In the genomic region with DNA sequence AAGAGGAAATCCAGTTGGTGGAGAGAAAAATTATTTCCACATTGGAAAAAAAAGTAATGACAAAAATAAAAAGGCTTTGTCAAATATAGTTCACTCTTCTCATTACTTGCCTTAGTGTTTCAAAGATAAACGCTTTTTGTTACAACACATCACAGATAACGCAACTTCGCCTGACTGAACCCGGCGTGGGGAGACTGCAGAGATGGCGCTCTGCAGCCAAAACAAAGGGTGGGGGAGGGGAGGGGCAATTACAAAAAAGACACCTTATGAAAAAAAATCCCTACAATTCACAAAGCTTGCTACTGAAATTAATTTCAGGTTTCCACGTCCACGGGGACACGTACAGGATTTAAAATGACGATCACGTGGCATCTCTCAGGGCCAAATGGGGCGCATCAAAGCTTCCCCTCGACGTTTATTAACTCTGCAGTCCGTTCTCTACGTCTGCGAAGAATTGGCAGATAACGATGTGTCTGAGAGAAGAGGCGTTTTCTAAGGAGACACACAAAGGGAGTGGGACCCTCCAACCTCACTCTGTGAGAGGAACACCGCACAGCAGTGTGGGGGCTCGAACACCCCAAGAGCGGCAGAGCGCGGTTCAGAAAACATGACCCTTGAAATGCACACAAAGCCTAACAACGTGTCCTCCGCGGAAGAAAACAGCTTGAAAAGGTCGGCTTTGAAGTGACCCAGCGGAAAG, we compare ENCODE assay signal across 8 cellular contexts. TPM values are rescaled to one million over a fixed set of nuclear protein-coding genes. Genes with fewer than 3 reads are reported as not detected.
A peak's percentile ranks its signal among the peaks of the same experiment; 100 is the strongest.
DNase-seq lines count a peak whose midpoint lies in the region; ATAC-seq, FAIRE-seq and TF ChIP-seq lines count a peak whose summit lies in the region.

No MANE protein-coding gene starts in this region.

- intact Hi-C loops in endothelial cell of umbilical vein (cut with micrococcal nuclease) (loop anchor here (5.0 to 10.0 kb wide), 4 partner anchors 128 to 283 kb away; no protein-coding TSS in a partner anchor), ovary (cut with DNase I) (loop anchor here in 1 of 4 donors (5.0 kb wide), 1 partner anchor 338 kb away; no protein-coding TSS in a partner anchor)

- 3 to 5% (median 5%) methylated on average over 29 of the region's 29 CpGs for WGBS in ovary, 3 donors

- H3K27me3 ChIP-seq in NT2/D1 (ENCODE audit: insufficient read depth, insufficient read length) (no peaks in the 10 kb centered on the region), endothelial cell of umbilical vein (ENCODE audit: control insufficient read depth in 2 of 2, insufficient read depth in 2 of 2, low read length in 2 of 2) (no peaks in the 10 kb centered on the region), ovary (peaks cover 3% of the 10 kb centered on the region)

- dilution Hi-C loops in endothelial cell of umbilical vein (cut with MboI; ENCODE audit: extremely low pct_ligation_motif_present, low sequenced_read_pairs) = no loop called here

- H3K9ac ChIP-seq in NT2/D1 (ENCODE audit: insufficient read length, low read depth) = peak overlapping the region; percentile 87
- H3K9ac ChIP-seq in endothelial cell of umbilical vein (replicated peaks; ENCODE audit: extremely low read depth, insufficient read depth, low read length) = peak overlapping the region; percentile 87

- DNase-seq in COLO829 (ENCODE audit: low spot score) = peak; percentile 20
- no peak for DNase-seq in NT2/D1 (ENCODE audit: low read depth, low spot score)
- no peak for DNase-seq in endothelial cell of umbilical vein (ENCODE audit: low read depth, low spot score)
- DNase-seq in ovary = peak in 3 of 5 donors; percentile 24 to 46 (median 43)
- DNase-seq in NCI-H446 (lab: John Stamatoyannopoulos, UW) = no peak
- DNase-seq in NCI-H1694 treated with DMSO at 0.1 percent for 48 hours (lab: John Stamatoyannopoulos, UW) = no peak
- no peak for DNase-seq in activated CD8-positive, alpha-beta memory T cell treated with anti-CD3 and anti-CD28 coated beads for 24 hours

- H3K9me3 ChIP-seq in NT2/D1 (ENCODE audit: insufficient read depth, low read length) (no peaks in the 10 kb centered on the region), endothelial cell of umbilical vein (replicated peaks; ENCODE audit: control insufficient read depth, insufficient read depth, low read length) (no peaks in the 10 kb centered on the region), ovary (no peaks in the 10 kb centered on the region)

- POLR2A ChIA-PET in endothelial cell of umbilical vein (lab: Charles Lee) = no interaction called here

- peaks cover 16% of the 10 kb centered on the region for H4K20me1 ChIP-seq in endothelial cell of umbilical vein (replicated peaks; ENCODE audit: control insufficient read depth, extremely low read depth, insufficient read depth, low read length)

- ATAC-seq in HG03280 (IDR thresholded peaks at IDR 0.05; ENCODE audit: unreplicated experiment) = no peak

- no peaks in the 10 kb centered on the region for H3K9me1 ChIP-seq in endothelial cell of umbilical vein (replicated peaks; ENCODE audit: control insufficient read depth, extremely low read depth, insufficient read depth, low read length)

- TF ChIP-seq CTCF in endothelial cell of umbilical vein (IDR thresholded peaks at IDR 0.05; ENCODE audit: extremely low read depth in 1 of 2, insufficient read depth in 1 of 2, low read depth in 1 of 2, low read length in 2 of 2) = no peak
- no peak for TF ChIP-seq CTCF in ovary (IDR thresholded peaks at IDR 0.05)

- peak overlapping the region; percentile 97 for H3K4me2 ChIP-seq in endothelial cell of umbilical vein (ENCODE audit: insufficient read depth, low read length)

- H3K36me3 ChIP-seq in NT2/D1 (ENCODE audit: insufficient read depth, insufficient read length, low read length) = peaks cover 3% of the 10 kb centered on the region
- H3K36me3 ChIP-seq in endothelial cell of umbilical vein (ENCODE audit: control insufficient read depth in 2 of 2, extremely low read depth in 1 of 2, insufficient read depth in 2 of 2, low read length in 2 of 2) = no peaks in the 10 kb centered on the region
- no peaks in the 10 kb centered on the region for H3K36me3 ChIP-seq in ovary

- peaks cover 25% of the 10 kb centered on the region for H3K79me2 ChIP-seq in endothelial cell of umbilical vein (ENCODE audit: control insufficient read depth, insufficient read depth, low read length)

- H3K4me3 ChIP-seq in NT2/D1 (ENCODE audit: insufficient read length, low read depth) (peak overlapping the region; percentile 87), endothelial cell of umbilical vein (replicated peaks in 1 of 3; ENCODE audit: insufficient read depth in 1 of 3, low read depth in 1 of 3, low read length in 3 of 3) (peak overlapping the region; percentile 92 to 98 (median 97)), ovary (peak overlapping the region; percentile 78)

- H3K4me1 ChIP-seq in NT2/D1 (ENCODE audit: insufficient read depth, insufficient read length) = no peaks in the 10 kb centered on the region
- peaks cover 28% of the 10 kb centered on the region for H3K4me1 ChIP-seq in endothelial cell of umbilical vein (ENCODE audit: control insufficient read depth, extremely low read depth, insufficient read depth, low read length)
- peaks cover 10% of the 10 kb centered on the region for H3K4me1 ChIP-seq in ovary (ENCODE audit: insufficient read depth)

- no TSS peak for BruUV-seq in endothelial cell of umbilical vein (replicated peaks; lab: Mats Ljungman, UMichigan)

- TF ChIP-seq POLR2A in endothelial cell of umbilical vein (IDR thresholded peaks at IDR 0.05; ENCODE audit: low read depth, low read length) (no peak), ovary (IDR thresholded peaks at IDR 0.05) (no peak)

- peak overlapping the region; percentile 100 for H2AFZ ChIP-seq in endothelial cell of umbilical vein (ENCODE audit: low read depth, low read length)

- H3K27ac ChIP-seq in endothelial cell of umbilical vein (ENCODE audit: insufficient read depth, low read depth, low read length) (no peak overlapping the region), ovary (no peak overlapping the region)

- TF ChIP-seq EP300 in ovary (IDR thresholded peaks at IDR 0.05) = no peak

- CTCF ChIA-PET in endothelial cell of umbilical vein (lab: Charles Lee) = no interaction called here

- FAIRE-seq in endothelial cell of umbilical vein (lab: Jason Lieb, UNC) = no peak

TF ChIP-seq in endothelial cell of umbilical vein, 7 proteins besides CTCF, POLR2A, EP300 and RAD21:
- TF ChIP-seq POLR2AphosphoS5 (IDR thresholded peaks at IDR 0.05; ENCODE audit: insufficient read depth, low read depth, low read length) (no peak), JUN (IDR thresholded peaks at IDR 0.05; ENCODE audit: borderline replicate concordance, insufficient read depth, insufficient read length, low read depth) (no peak), MYC (IDR thresholded peaks at IDR 0.05; ENCODE audit: low read depth, low read length) (no peak), FOS (IDR thresholded peaks at IDR 0.05; ENCODE audit: borderline replicate concordance, insufficient read depth, low read length) (no peak), GATA2 (IDR thresholded peaks at IDR 0.05; ENCODE audit: insufficient read depth, insufficient read length, low read depth, low read length) (no peak), EZH2 (IDR thresholded peaks at IDR 0.05; ENCODE audit: borderline replicate concordance, low read depth, low read length, severe bottlenecking) (no peak)
- TF ChIP-seq, protein P1, sequence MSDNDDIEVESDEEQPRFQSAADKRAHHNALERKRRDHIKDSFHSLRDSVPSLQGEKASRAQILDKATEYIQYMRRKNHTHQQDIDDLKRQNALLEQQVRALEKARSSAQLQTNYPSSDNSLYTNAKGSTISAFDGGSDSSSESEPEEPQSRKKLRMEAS (IDR thresholded peaks at IDR 0.05; ENCODE audit: insufficient read depth, insufficient read length) = no peak

RNA-seq across cellular contexts. Expression of a gene that starts 1.5 kb away (rescaled TPM):
- total RNA-seq in endothelial cell of umbilical vein (128 and 134 TPM in 2 replicates), ovary (100 to 1,000 TPM in 4 of 7 donors, 10 to 100 TPM in 3; 68.7 to 266 (median 107) TPM)
- polyA plus RNA-seq in endothelial cell of umbilical vein (28.0 and 31.0 TPM in 2 replicates), ovary (10 to 100 TPM; 24.4 to 50.6 TPM)
- polyA plus RNA-seq in endothelial cell of umbilical vein (2011; cell fraction: cytosol; rRNA removed) = 24.2 and 26.6 TPM in 2 replicates
- polyA plus RNA-seq in endothelial cell of umbilical vein (2011; cell fraction: nucleus; rRNA removed) = 238 and 251 TPM in 2 replicates
- polyA plus RNA-seq in endothelial cell of umbilical vein (2012) = 39.8 and 43.9 TPM in 2 replicates
- 146 and 171 TPM in 2 replicates for polyA minus RNA-seq in endothelial cell of umbilical vein
- polyA minus RNA-seq in endothelial cell of umbilical vein (2011; cell fraction: cytosol; rRNA and poly(A)+ RNA removed) = 15.5 TPM
- 258 and 322 TPM in 2 replicates for polyA minus RNA-seq in endothelial cell of umbilical vein (2011; cell fraction: nucleus; rRNA and poly(A)+ RNA removed)

Comparison
In these comparisons a context has a peak if more than half of its experiments do, and no peak if none do; other contexts are left out.
1. DNase-seq: peak in COLO829 (single experiment) and ovary (3 of 5); none in NT2/D1 (single experiment), endothelial cell of umbilical vein (single experiment), NCI-H446 (0 of 2), NCI-H1694 treated with DMSO at 0.1 percent for 48 hours (single experiment) and activated CD8-positive, alpha-beta memory T cell treated with anti-CD3 and anti-CD28 coated beads for 24 hours (single experiment).
2. Peak in every context shown above with its lines, with median percentiles within 50 percentile points of each other: H3K4me3 ChIP-seq.